Comparison of ENCODE assay signal across 1 cellular context in genomic region chr1:225567789-225568188, GRCh38.
TF ChIP-seq lines count a peak whose summit lies in the region.

No MANE protein-coding gene starts in this region.

TF ChIP-seq in SK-N-SH, 30 proteins besides CTCF, POLR2A, EP300 and RAD21 (continued from another document):
- TF ChIP-seq ZBTB33 (IDR thresholded peaks at IDR 0.05; ENCODE audit: borderline replicate concordance, low read depth) (no peak), REST (IDR thresholded peaks at IDR 0.05; ENCODE audit: low read depth, low read length) (no peak), CHD2 (IDR thresholded peaks at IDR 0.05; ENCODE audit: low read length, partially characterized antibody) (no peak), FOXM1 (IDR thresholded peaks at IDR 0.05; ENCODE audit: low read depth) (no peak), GABPA (IDR thresholded peaks at IDR 0.05; ENCODE audit: low read depth) (no peak), USF1 (IDR thresholded peaks at IDR 0.05; ENCODE audit: borderline replicate concordance, low read depth) (no peak), RXRA (IDR thresholded peaks at IDR 0.05; ENCODE audit: borderline replicate concordance, low read depth) (no peak), PBX3 (IDR thresholded peaks at IDR 0.05) (no peak)
